Comparison of ENCODE assay signal across 4 cellular contexts in the genomic region with DNA sequence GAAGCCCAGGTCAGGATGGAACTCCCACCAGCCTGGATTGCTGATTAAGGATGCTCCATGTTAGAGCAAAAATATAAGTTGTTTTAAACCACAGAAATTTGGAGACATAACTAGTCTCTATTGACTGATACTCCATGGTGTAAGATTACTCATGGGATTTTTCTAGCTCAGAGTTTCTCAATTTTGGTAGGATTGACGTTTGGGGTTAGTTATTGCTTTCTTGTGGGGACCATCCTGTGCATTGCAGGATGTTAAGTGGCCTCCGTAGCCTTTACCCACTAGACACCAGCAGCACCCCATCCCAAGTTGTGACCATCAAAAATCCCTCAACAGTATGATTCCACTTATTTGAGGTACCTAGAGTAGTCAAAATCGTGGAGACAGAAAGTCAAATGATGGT. TPM values are rescaled to one million over a fixed set of nuclear protein-coding genes. Genes with fewer than 3 reads are reported as not detected.
"Had no signal": no experiment of that assay in that cellular context is flagged by ENCODE, and none has a peak within 500 bp of the region (broad histone marks: within the 10 kb centered on the region; RNA-seq: fewer than 3 reads in every experiment).

No MANE protein-coding gene starts in this region.

RNA-seq across cellular contexts. Expression of a gene that starts 19.4 kb away (rescaled TPM):
- total RNA-seq: GM23248, H1, H4, H7 had no signal
